Comparison of ENCODE assay signal across 21 cellular contexts in genomic region chr6:144855812-144856531, GRCh38.
A peak's percentile ranks its signal among the peaks of the same experiment; 100 is the strongest.
DNase-seq lines count a peak whose midpoint lies in the region; ATAC-seq, FAIRE-seq and TF ChIP-seq lines count a peak whose summit lies in the region.
"Had no signal": no experiment of that assay in that cellular context is flagged by ENCODE, and none has a peak within 500 bp of the region (broad histone marks: within the 10 kb centered on the region; RNA-seq: fewer than 3 reads in every experiment).

No MANE protein-coding gene starts in this region.

- H3K9me3 ChIP-seq in PC-3 (ENCODE audit: low read length) = no peaks in the 10 kb centered on the region
- peaks cover 0 to 3% of the 10 kb centered on the region in 2 donors for H3K9me3 ChIP-seq in neuronal stem cell (replicated peaks in 1 of 2; ENCODE audit: control insufficient read depth in 2 of 2, insufficient read depth in 1 of 2, low read depth in 1 of 2, low read length in 2 of 2)
- H3K9me3 ChIP-seq in Caco-2 = no peaks in the 10 kb centered on the region

- H3K9me3 Mint-ChIP-seq in Caco-2 (ENCODE audit: unreplicated experiment) (no peaks in the 10 kb centered on the region), osteocyte (ENCODE audit: unreplicated experiment) (no peaks in the 10 kb centered on the region)

- H3K14ac ChIP-seq in neuronal stem cell (ENCODE audit: low read length) = no peak overlapping the region

- H3F3A ChIP-seq in PC-3 (ENCODE audit: low read length, unreplicated experiment) = no peaks in the 10 kb centered on the region

- BruUV-seq in PC-3 (replicated peaks; lab: Mats Ljungman, UMichigan) (no TSS peak), Caco-2 (replicated peaks; lab: Mats Ljungman, UMichigan) (no TSS peak)

- TF ChIP-seq CTCF in PC-3 (conservative IDR thresholded peaks at IDR 0.05; ENCODE audit: low read depth, low read length) (no peak), Caco-2 (IDR thresholded peaks at IDR 0.05; ENCODE audit: insufficient read depth in 1 of 2, low read depth in 1 of 2, low read length in 1 of 2, severe bottlenecking in 1 of 2, unreplicated experiment in 1 of 2) (no peak), osteocyte (IDR thresholded peaks at IDR 0.05) (no peak)

- H3K36me3 Mint-ChIP-seq in Caco-2 (ENCODE audit: insufficient read depth, unreplicated experiment) (peaks cover 15% of the 10 kb centered on the region), osteocyte (ENCODE audit: unreplicated experiment) (peaks cover 11% of the 10 kb centered on the region)

- WGBS in neuronal stem cell (ENCODE audit: extremely low coverage in 2 of 2, insufficient read length in 2 of 2, insufficient replicate concordance in 1 of 2), 2 donors = no CpG with 5 or more reads among the region's 2 CpGs

- H2BK15ac ChIP-seq in neuronal stem cell (ENCODE audit: low read length) = peak overlapping the region; percentile 60

- no peaks in the 10 kb centered on the region for H3K36me3 ChIP-seq in PC-3 (ENCODE audit: low read depth, low read length)
- peaks cover 0 to 27% of the 10 kb centered on the region in 2 donors for H3K36me3 ChIP-seq in neuronal stem cell (replicated peaks in 1 of 2; ENCODE audit: control insufficient read depth in 2 of 2, insufficient read depth in 2 of 2, low read length in 2 of 2)
- no peaks in the 10 kb centered on the region for H3K36me3 ChIP-seq in Caco-2 (ENCODE audit: control insufficient read depth, insufficient read depth, low read length)

- no peak overlapping the region for H3K9ac ChIP-seq in PC-3 (ENCODE audit: low read length)
- no peak overlapping the region for H3K9ac ChIP-seq in neuronal stem cell (ENCODE audit: low read depth, low read length, poor library complexity)
- H3K9ac ChIP-seq: BLaER1 treated with 17β-estradiol and CSF1 and Interleukin-3, amounts not matched to agents 10 nM and 100 nM had no signal

- no peaks in the 10 kb centered on the region for H3K79me1 ChIP-seq in neuronal stem cell (ENCODE audit: low read depth, low read length)

- H3K4me3 Mint-ChIP-seq in Caco-2 (ENCODE audit: unreplicated experiment) (no peak overlapping the region), osteocyte (ENCODE audit: unreplicated experiment) (no peak overlapping the region)
- H3K4me3 Mint-ChIP-seq: CD4-positive, alpha-beta memory T cell; H9 had no signal

- no peak overlapping the region for H3K4me3 ChIP-seq in PC-3 (ENCODE audit: low read length)
- H3K4me3 ChIP-seq in neuronal stem cell (ENCODE audit: low read length in 2 of 2) = no peak overlapping the region
- H3K4me3 ChIP-seq in Caco-2 (ENCODE audit: low read depth, low read length) = no peak overlapping the region
- H3K4me3 ChIP-seq: BLaER1 treated with 17β-estradiol and CSF1 and Interleukin-3, amounts not matched to agents 10 nM and 100 nM; SK-N-MC had no signal

- H2AFZ ChIP-seq in PC-3 (ENCODE audit: low read length) (no peak overlapping the region), neuronal stem cell (ENCODE audit: low read length) (no peak overlapping the region)

- no peaks in the 10 kb centered on the region for H3K9me2 ChIP-seq in PC-3 (replicated peaks; ENCODE audit: low read length)

- no peak overlapping the region for H3K18ac ChIP-seq in neuronal stem cell (ENCODE audit: low read length)

- H4K91ac ChIP-seq in neuronal stem cell (ENCODE audit: low read depth, low read length, poor library complexity) = no peak overlapping the region

- no peak overlapping the region for H2BK120ac ChIP-seq in neuronal stem cell (ENCODE audit: low read depth, low read length)

- H4K8ac ChIP-seq in neuronal stem cell (ENCODE audit: low read depth, low read length) = no peak overlapping the region

- no peak overlapping the region for H2BK12ac ChIP-seq in neuronal stem cell (ENCODE audit: low read length)

- no peak for TF ChIP-seq POLR2A in GM12891 (IDR thresholded peaks at IDR 0.05; ENCODE audit: low read depth, low read length)

- no peak overlapping the region for H2BK5ac ChIP-seq in neuronal stem cell (ENCODE audit: low read length)

- peak; percentile 5 for FAIRE-seq in GM12891 (lab: Jason Lieb, UNC)
- FAIRE-seq: HTR-8/SVneo had no signal

- no peak overlapping the region for H2AK5ac ChIP-seq in neuronal stem cell (ENCODE audit: low read depth, low read length)

- H3K27me3 ChIP-seq in PC-3 (ENCODE audit: low read length) = no peaks in the 10 kb centered on the region
- no peaks in the 10 kb centered on the region for H3K27me3 ChIP-seq in neuronal stem cell (ENCODE audit: control insufficient read depth in 3 of 3, insufficient read depth in 3 of 3, low read depth in 1 of 3, low read length in 3 of 3)
- no peaks in the 10 kb centered on the region for H3K27me3 ChIP-seq in Caco-2 (replicated peaks; ENCODE audit: control insufficient read depth, insufficient read depth, low read length)
- H3K27me3 ChIP-seq: BLaER1 treated with 17β-estradiol and CSF1 and Interleukin-3, amounts not matched to agents 10 nM and 100 nM had no signal

- no peaks in the 10 kb centered on the region for H3K79me2 ChIP-seq in PC-3 (ENCODE audit: low read length)

- H3K4ac ChIP-seq in neuronal stem cell (ENCODE audit: low read length) = no peak overlapping the region

- H3K27ac ChIP-seq in PC-3 (ENCODE audit: low read length) (no peak overlapping the region), neuronal stem cell (replicated peaks; ENCODE audit: low read length) (no peak overlapping the region)
- H3K27ac ChIP-seq: RWPE1, SK-N-MC had no signal

- no peaks in the 10 kb centered on the region for H4K20me1 ChIP-seq in PC-3 (ENCODE audit: low read length)
- H4K20me1 ChIP-seq: BLaER1 treated with 17β-estradiol and CSF1 and Interleukin-3, amounts not matched to agents 10 nM and 100 nM had no signal

- H3K27me3 Mint-ChIP-seq in Caco-2 (ENCODE audit: insufficient read depth, unreplicated experiment) (no peaks in the 10 kb centered on the region), osteocyte (ENCODE audit: unreplicated experiment) (no peaks in the 10 kb centered on the region)
- H3K27me3 Mint-ChIP-seq: CD4-positive, alpha-beta memory T cell had no signal

- H3K4me1 ChIP-seq in PC-3 (ENCODE audit: insufficient read depth, low read length) = no peaks in the 10 kb centered on the region
- peaks cover 3 to 6% of the 10 kb centered on the region in 2 donors for H3K4me1 ChIP-seq in neuronal stem cell (ENCODE audit: control insufficient read depth in 2 of 2, insufficient read depth in 1 of 2, low read depth in 1 of 2, low read length in 2 of 2)
- no peaks in the 10 kb centered on the region for H3K4me1 ChIP-seq in Caco-2

- H3K4me2 ChIP-seq in PC-3 (ENCODE audit: low read length) (no peak overlapping the region), neuronal stem cell (ENCODE audit: insufficient read depth, low read length, poor library complexity, severe bottlenecking) (no peak overlapping the region)

- H3K27ac Mint-ChIP-seq in Caco-2 (ENCODE audit: unreplicated experiment) (no peak overlapping the region), osteocyte (ENCODE audit: unreplicated experiment) (no peak overlapping the region)

- POLR2A ChIA-PET in PC-3 (lab: Charles Lee; ENCODE audit: unreplicated experiment) = no interaction called here
- POLR2A ChIA-PET in Caco-2 (lab: Charles Lee) = no interaction called here

- H3K4me1 Mint-ChIP-seq in Caco-2 (ENCODE audit: low read depth, unreplicated experiment) = no peaks in the 10 kb centered on the region
- H3K4me1 Mint-ChIP-seq in osteocyte (ENCODE audit: unreplicated experiment) = no peaks in the 10 kb centered on the region

- H3K23ac ChIP-seq in neuronal stem cell (ENCODE audit: low read depth, low read length, poor library complexity) = no peak overlapping the region

- peak; percentile 29; the same call in 1 of the 2 replicates for ATAC-seq in PC-3

- CTCF ChIA-PET in PC-3 (lab: Charles Lee) = no interaction called here
- CTCF ChIA-PET in Caco-2 (lab: Charles Lee) = no interaction called here

- DNase-seq in GM12891 (ENCODE audit: insufficient read length, low spot score) (no peak), PC-3 (no peak), dermis blood vessel endothelial cell (peak; percentile 17), neuronal stem cell (ENCODE audit: low spot score) (no peak), D341Med (ENCODE audit: low spot score) (no peak), Caco-2 (no peak), osteocyte (ENCODE audit: extremely low spot score, unreplicated experiment) (no peak)
- DNase-seq: ACHN; CD4-positive, alpha-beta memory T cell; H9; IMR-90; MV-4-11; NCI-H1105 treated with DMSO at 0.1 percent for 48 hours; NCI-H2029 treated with DMSO at 0.1 percent for 48 hours; NCI-H345; NCI-H524; SHP77 treated with DMSO at 0.1 percent for 48 hours had no signal

- intact Hi-C loops in PC-3 (cut with micrococcal nuclease) (no loop called here), Caco-2 (cut with micrococcal nuclease; ENCODE audit: unreplicated experiment) (no loop called here)

TF ChIP-seq in GM12891, 5 proteins besides CTCF, POLR2A, EP300 and RAD21:
- no peak for TF ChIP-seq PAX5 (IDR thresholded peaks at IDR 0.05; ENCODE audit: insufficient read depth, low read length, severe bottlenecking)
- TF ChIP-seq TAF1 (IDR thresholded peaks at IDR 0.05; ENCODE audit: low read depth, low read length) = no peak
